33 cellular contexts compared by ENCODE assay signal in genomic region chr6:119683022-119683421, GRCh38.
A peak's percentile ranks its signal among the peaks of the same experiment; 100 is the strongest.
DNase-seq lines count a peak whose midpoint lies in the region; ATAC-seq, FAIRE-seq and TF ChIP-seq lines count a peak whose summit lies in the region.
"Had no signal": no experiment of that assay in that cellular context is flagged by ENCODE, and none has a peak within 500 bp of the region (broad histone marks: within the 10 kb centered on the region; RNA-seq: fewer than 3 reads in every experiment).

No MANE protein-coding gene starts in this region.

- no peaks in the 10 kb centered on the region for H3K79me2 ChIP-seq in keratinocyte (ENCODE audit: control insufficient read depth, insufficient read depth, low read length)

- 0 out of 2 replicates have a peak, but pooled peaks cover 6% of the 10 kb centered on the region for H3K4me1 ChIP-seq in HEK293 (ENCODE audit: control insufficient read depth, insufficient read depth, low read length)
- no peaks in the 10 kb centered on the region for H3K4me1 ChIP-seq in keratinocyte (ENCODE audit: control insufficient read depth, extremely low read depth, insufficient read depth, low read length)
- H3K4me1 ChIP-seq: Caco-2, right lobe of liver had no signal

- FAIRE-seq in keratinocyte (lab: Jason Lieb, UNC): peak; percentile 65
- FAIRE-seq: astrocyte, GM19239, K562 had no signal

- peak; percentile 32 for DNase-seq in NCI-H510A (lab: John Stamatoyannopoulos, UW)
- peak; percentile 60 for DNase-seq in choroid plexus epithelial cell (ENCODE audit: low read depth)
- no peak for DNase-seq in keratinocyte (ENCODE audit: low read depth, low spot score)
- DNase-seq in activated naive CD4-positive, alpha-beta T cell treated with anti-CD3 and anti-CD28 coated beads, Interleukin-2, amount 10 ng/mL, durations not matched to agents 7 days and 5 days: no peak
- no peak for DNase-seq in KG1 (lab: John Stamatoyannopoulos, UW)
- DNase-seq in activated naive CD4-positive, alpha-beta T cell treated with anti-CD3 and anti-CD28 coated beads, Interleukin-2, amount 50 U/mL, for 16 hours: no peak
- DNase-seq: activated CD4-positive, alpha-beta T cell treated with anti-CD3 and anti-CD28 coated beads for 1 hour; activated CD8-positive, alpha-beta T cell treated with anti-CD3 and anti-CD28 coated beads for 36 hours; activated naive CD8-positive, alpha-beta T cell treated with anti-CD3 and anti-CD28 coated beads, Interleukin-2, amount 10 ng/mL, durations not matched to agents 7 days and 5 days; C1 segment of cervical spinal cord; Caco-2; DMS79; H9; head of caudate nucleus; MG63; NCI-H2171; NCI-H526 treated with DMSO at 0.1 percent for 48 hours; right lobe of liver; RPMI8226; stimulated activated CD4-positive, alpha-beta T cell treated with anti-CD3 and anti-CD28 coated beads, Interleukin-4, amount 100 ng/mL, for 24 hours; substantia nigra had no signal

- H2AFZ ChIP-seq in keratinocyte (ENCODE audit: control insufficient read depth, low read length): no peak overlapping the region

- no peaks in the 10 kb centered on the region for H3K4me1 Mint-ChIP-seq in activated naive CD4-positive, alpha-beta T cell treated with anti-CD3 and anti-CD28 coated beads, Interleukin-2, amount 10 ng/mL, durations not matched to agents 7 days and 5 days
- H3K4me1 Mint-ChIP-seq: activated naive CD8-positive, alpha-beta T cell treated with anti-CD3 and anti-CD28 coated beads, Interleukin-2, amount 10 ng/mL, durations not matched to agents 7 days and 5 days; H9; memory B cell; stimulated activated effector memory CD8-positive, alpha-beta T cell treated with anti-CD3 and anti-CD28 coated beads, Interleukin-12 subunit alpha, Interleukin-12 subunit beta, amount 100 ng/mL, for 72 hours had no signal

- CTCF ChIA-PET in HEK293 (lab: Yijun Ruan, JAX): interaction anchor here (0.7 kb wide), 1 partner anchor 148 kb away, joined by 3 read pairs; no protein-coding TSS in a partner anchor
- CTCF ChIA-PET in activated naive CD4-positive, alpha-beta T cell treated with anti-CD3 and anti-CD28 coated beads, Interleukin-2, amount 10 ng/mL, durations not matched to agents 7 days and 5 days (lab: Charles Lee): no interaction called here

- POLR2A ChIA-PET in HEK293 (lab: Yijun Ruan, JAX): no interaction called here

- H3K9ac ChIP-seq in keratinocyte (ENCODE audit: control insufficient read depth, extremely low read depth, insufficient read depth, low read length): no peak overlapping the region

- H3K36me3 Mint-ChIP-seq in activated naive CD4-positive, alpha-beta T cell treated with anti-CD3 and anti-CD28 coated beads, Interleukin-2, amount 10 ng/mL, durations not matched to agents 7 days and 5 days: no peaks in the 10 kb centered on the region
- H3K36me3 Mint-ChIP-seq: activated naive CD8-positive, alpha-beta T cell treated with anti-CD3 and anti-CD28 coated beads, Interleukin-2, amount 10 ng/mL, durations not matched to agents 7 days and 5 days; memory B cell; stimulated activated effector memory CD8-positive, alpha-beta T cell treated with anti-CD3 and anti-CD28 coated beads, Interleukin-12 subunit alpha, Interleukin-12 subunit beta, amount 100 ng/mL, for 72 hours had no signal

- no peaks in the 10 kb centered on the region for H3K36me3 ChIP-seq in HEK293 (ENCODE audit: control insufficient read depth in 2 of 2, insufficient read depth in 1 of 2, low read length in 2 of 2)
- H3K36me3 ChIP-seq in keratinocyte (ENCODE audit: control insufficient read depth in 2 of 2, extremely low read depth in 1 of 2, insufficient read depth in 2 of 2, low read length in 2 of 2): no peaks in the 10 kb centered on the region
- H3K36me3 ChIP-seq: MG63, right lobe of liver had no signal

- no peak overlapping the region for H3K27ac Mint-ChIP-seq in activated naive CD4-positive, alpha-beta T cell treated with anti-CD3 and anti-CD28 coated beads, Interleukin-2, amount 10 ng/mL, durations not matched to agents 7 days and 5 days
- H3K27ac Mint-ChIP-seq: activated CD8-positive, alpha-beta T cell treated with anti-CD3 and anti-CD28 coated beads for 36 hours; activated naive CD8-positive, alpha-beta T cell treated with anti-CD3 and anti-CD28 coated beads, Interleukin-2, amount 10 ng/mL, durations not matched to agents 7 days and 5 days; H9; memory B cell; progenitor cell of endocrine pancreas; stimulated activated effector memory CD8-positive, alpha-beta T cell treated with anti-CD3 and anti-CD28 coated beads, Interleukin-12 subunit alpha, Interleukin-12 subunit beta, amount 100 ng/mL, for 72 hours; T-helper 1 cell treated with Interleukin-12 subunit alpha and Interleukin-12 subunit beta and Interleukin-4 antibody, amounts not matched to agents 30 μg/mL and 1 μg/mL, for 36 hours had no signal

- H3K9me1 ChIP-seq in keratinocyte (ENCODE audit: control insufficient read depth, extremely low read depth, insufficient read depth, low read length): no peaks in the 10 kb centered on the region

- H3K27me3 ChIP-seq in keratinocyte (ENCODE audit: control insufficient read depth, extremely low read depth, insufficient read depth, low read length): no peaks in the 10 kb centered on the region
- H3K27me3 ChIP-seq: MG63, right lobe of liver had no signal

- no peaks in the 10 kb centered on the region for H3K9me3 Mint-ChIP-seq in activated naive CD4-positive, alpha-beta T cell treated with anti-CD3 and anti-CD28 coated beads, Interleukin-2, amount 10 ng/mL, durations not matched to agents 7 days and 5 days
- H3K9me3 Mint-ChIP-seq: activated CD8-positive, alpha-beta T cell treated with anti-CD3 and anti-CD28 coated beads for 36 hours; activated naive CD8-positive, alpha-beta T cell treated with anti-CD3 and anti-CD28 coated beads, Interleukin-2, amount 10 ng/mL, durations not matched to agents 7 days and 5 days; H9; memory B cell; stimulated activated effector memory CD8-positive, alpha-beta T cell treated with anti-CD3 and anti-CD28 coated beads, Interleukin-12 subunit alpha, Interleukin-12 subunit beta, amount 100 ng/mL, for 72 hours; T-helper 1 cell treated with Interleukin-12 subunit alpha and Interleukin-12 subunit beta and Interleukin-4 antibody, amounts not matched to agents 30 μg/mL and 1 μg/mL, for 36 hours had no signal

- no peak overlapping the region for H3K4me2 ChIP-seq in keratinocyte (ENCODE audit: control insufficient read depth, extremely low read depth, insufficient read depth, low read depth, low read length)

- H3K27ac ChIP-seq in HEK293 (ENCODE audit: extremely low read depth, low read depth, low read length) (no peak overlapping the region), keratinocyte (ENCODE audit: control insufficient read depth, insufficient read depth, low read length) (no peak overlapping the region)
- H3K27ac ChIP-seq: epithelial cell of prostate, right lobe of liver, SK-N-MC had no signal

- no peak overlapping the region for H3K4me3 ChIP-seq in HEK293 (ENCODE audit: low read depth, low read length)
- no peak overlapping the region for H3K4me3 ChIP-seq in choroid plexus epithelial cell (ENCODE audit: low read depth, low read length)
- H3K4me3 ChIP-seq in keratinocyte (ENCODE audit: control insufficient read depth in 2 of 3, extremely low read depth in 1 of 3, insufficient read depth in 2 of 3, low read depth in 1 of 3, low read length in 3 of 3): no peak overlapping the region
- H3K4me3 ChIP-seq: K562, MG63, right lobe of liver, SK-N-MC had no signal

- H4K20me1 ChIP-seq in keratinocyte (ENCODE audit: control insufficient read depth, extremely low read depth, insufficient read depth, low read length): no peaks in the 10 kb centered on the region

- no peak overlapping the region for H3K4me3 Mint-ChIP-seq in activated naive CD4-positive, alpha-beta T cell treated with anti-CD3 and anti-CD28 coated beads, Interleukin-2, amount 10 ng/mL, durations not matched to agents 7 days and 5 days
- H3K4me3 Mint-ChIP-seq: activated CD8-positive, alpha-beta T cell treated with anti-CD3 and anti-CD28 coated beads for 36 hours; activated naive CD8-positive, alpha-beta T cell treated with anti-CD3 and anti-CD28 coated beads, Interleukin-2, amount 10 ng/mL, durations not matched to agents 7 days and 5 days; H9; memory B cell; stimulated activated effector memory CD8-positive, alpha-beta T cell treated with anti-CD3 and anti-CD28 coated beads, Interleukin-12 subunit alpha, Interleukin-12 subunit beta, amount 100 ng/mL, for 72 hours; T-helper 1 cell treated with Interleukin-12 subunit alpha and Interleukin-12 subunit beta and Interleukin-4 antibody, amounts not matched to agents 30 μg/mL and 1 μg/mL, for 36 hours had no signal

- H3K9me3 ChIP-seq in HEK293 (ENCODE audit: control insufficient read depth, insufficient read depth, low read depth, low read length) (no peaks in the 10 kb centered on the region), keratinocyte (ENCODE audit: control insufficient read depth, low read depth, low read length) (no peaks in the 10 kb centered on the region)
- H3K9me3 ChIP-seq: Caco-2, MG63, right lobe of liver had no signal

- no peak for ATAC-seq in HG03159 (IDR thresholded peaks at IDR 0.05; ENCODE audit: unreplicated experiment)
- ATAC-seq: activated CD8-positive, alpha-beta T cell treated with anti-CD3 and anti-CD28 coated beads for 36 hours; K562; left lobe of liver; right lobe of liver; stimulated activated effector memory CD8-positive, alpha-beta T cell treated with anti-CD3 and anti-CD28 coated beads, Interleukin-12 subunit alpha, Interleukin-12 subunit beta, amount 100 ng/mL, for 72 hours had no signal

- dilution Hi-C loops in keratinocyte (cut with MboI; ENCODE audit: extremely low pct_ligation_motif_present, low sequenced_read_pairs): no loop called here

- no peak for TF ChIP-seq CTCF in HEK293 (tag by site-specific recombination; IDR thresholded peaks at IDR 0.05)
- no peak for TF ChIP-seq CTCF in choroid plexus epithelial cell (conservative IDR thresholded peaks at IDR 0.05; ENCODE audit: low read depth, low read length)
- TF ChIP-seq CTCF in keratinocyte (optimal IDR thresholded peaks at IDR 0.05 in 1 of 3, IDR thresholded peaks at IDR 0.05 in 1 of 3, conservative IDR thresholded peaks at IDR 0.05 in 1 of 3; ENCODE audit: extremely low read depth in 1 of 3, insufficient read depth in 2 of 3, low read length in 3 of 3): no peak

- H3K27me3 Mint-ChIP-seq in activated naive CD4-positive, alpha-beta T cell treated with anti-CD3 and anti-CD28 coated beads, Interleukin-2, amount 10 ng/mL, durations not matched to agents 7 days and 5 days: no peaks in the 10 kb centered on the region
- H3K27me3 Mint-ChIP-seq: activated CD8-positive, alpha-beta T cell treated with anti-CD3 and anti-CD28 coated beads for 36 hours; memory B cell; progenitor cell of endocrine pancreas had no signal

TF ChIP-seq in HEK293, 187 proteins besides CTCF, POLR2A, EP300 and RAD21 (continues in another document):
- TF ChIP-seq ZNF830 (tag by site-specific recombination; IDR thresholded peaks at IDR 0.05; ENCODE audit: low read depth) (no peak), GLIS1 (tag by site-specific recombination; IDR thresholded peaks at IDR 0.05) (peak; percentile 65), ZNF10 (tag by site-specific recombination; IDR thresholded peaks at IDR 0.05) (no peak), ZFHX2 (tag by site-specific recombination; conservative IDR thresholded peaks at IDR 0.05) (no peak), ZNF654 (tag by site-specific recombination; IDR thresholded peaks at IDR 0.05; ENCODE audit: low read depth) (no peak), ZNF157 (tag by site-specific recombination; IDR thresholded peaks at IDR 0.05) (no peak), ZBTB17 (tag by site-specific recombination; IDR thresholded peaks at IDR 0.05) (no peak)

Comparison
In these comparisons a context has a peak if more than half of its experiments do, and no peak if none do; other contexts are left out.
1. DNase-seq: peak in NCI-H510A (single experiment) and choroid plexus epithelial cell (single experiment); none in keratinocyte (single experiment), activated naive CD4-positive, alpha-beta T cell treated with anti-CD3 and anti-CD28 coated beads, Interleukin-2, amount 10 ng/mL, durations not matched to agents 7 days and 5 days (single experiment), KG1 (single experiment) and activated naive CD4-positive, alpha-beta T cell treated with anti-CD3 and anti-CD28 coated beads, Interleukin-2, amount 50 U/mL, for 16 hours (single experiment).